Comparison of ENCODE assay signal across 1 cellular context in genomic region chr3:184765730-184766074, GRCh38.
TF ChIP-seq lines count a peak whose summit lies in the region.

No MANE protein-coding gene starts in this region.

TF ChIP-seq in HepG2, 621 proteins besides CTCF, POLR2A, EP300 and RAD21 (continued from another document):
- TF ChIP-seq, protein P1, sequence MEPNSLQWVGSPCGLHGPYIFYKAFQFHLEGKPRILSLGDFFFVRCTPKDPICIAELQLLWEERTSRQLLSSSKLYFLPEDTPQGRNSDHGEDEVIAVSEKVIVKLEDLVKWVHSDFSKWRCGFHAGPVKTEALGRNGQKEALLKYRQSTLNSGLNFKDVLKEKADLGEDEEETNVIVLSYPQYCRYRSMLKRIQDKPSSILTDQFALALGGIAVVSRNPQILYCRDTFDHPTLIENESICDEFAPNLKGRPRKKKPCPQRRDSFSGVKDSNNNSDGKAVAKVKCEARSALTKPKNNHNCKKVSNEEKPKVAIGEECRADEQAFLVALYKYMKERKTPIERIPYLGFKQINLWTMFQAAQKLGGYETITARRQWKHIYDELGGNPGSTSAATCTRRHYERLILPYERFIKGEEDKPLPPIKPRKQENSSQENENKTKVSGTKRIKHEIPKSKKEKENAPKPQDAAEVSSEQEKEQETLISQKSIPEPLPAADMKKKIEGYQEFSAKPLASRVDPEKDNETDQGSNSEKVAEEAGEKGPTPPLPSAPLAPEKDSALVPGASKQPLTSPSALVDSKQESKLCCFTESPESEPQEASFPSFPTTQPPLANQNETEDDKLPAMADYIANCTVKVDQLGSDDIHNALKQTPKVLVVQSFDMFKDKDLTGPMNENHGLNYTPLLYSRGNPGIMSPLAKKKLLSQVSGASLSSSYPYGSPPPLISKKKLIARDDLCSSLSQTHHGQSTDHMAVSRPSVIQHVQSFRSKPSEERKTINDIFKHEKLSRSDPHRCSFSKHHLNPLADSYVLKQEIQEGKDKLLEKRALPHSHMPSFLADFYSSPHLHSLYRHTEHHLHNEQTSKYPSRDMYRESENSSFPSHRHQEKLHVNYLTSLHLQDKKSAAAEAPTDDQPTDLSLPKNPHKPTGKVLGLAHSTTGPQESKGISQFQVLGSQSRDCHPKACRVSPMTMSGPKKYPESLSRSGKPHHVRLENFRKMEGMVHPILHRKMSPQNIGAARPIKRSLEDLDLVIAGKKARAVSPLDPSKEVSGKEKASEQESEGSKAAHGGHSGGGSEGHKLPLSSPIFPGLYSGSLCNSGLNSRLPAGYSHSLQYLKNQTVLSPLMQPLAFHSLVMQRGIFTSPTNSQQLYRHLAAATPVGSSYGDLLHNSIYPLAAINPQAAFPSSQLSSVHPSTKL (CRISPR knock-in tag; IDR thresholded peaks at IDR 0.05), result no peak
- TF ChIP-seq ZFP36L1 (CRISPR knock-in tag; IDR thresholded peaks at IDR 0.05) (no peak), ZKSCAN5 (CRISPR knock-in tag; IDR thresholded peaks at IDR 0.05) (no peak), PRMT3 (CRISPR knock-in tag; IDR thresholded peaks at IDR 0.05; ENCODE audit: borderline replicate concordance, low read depth) (no peak), ESRRA (CRISPR knock-in tag; IDR thresholded peaks at IDR 0.05; ENCODE audit: low read depth) (no peak), NBN (conservative IDR thresholded peaks at IDR 0.05) (no peak), PCBP1 (IDR thresholded peaks at IDR 0.05; ENCODE audit: borderline replicate concordance, low read depth, low read length) (no peak), KDM5B (CRISPR knock-in tag; IDR thresholded peaks at IDR 0.05; ENCODE audit: borderline replicate concordance) (no peak)
- TF ChIP-seq, protein P2, sequence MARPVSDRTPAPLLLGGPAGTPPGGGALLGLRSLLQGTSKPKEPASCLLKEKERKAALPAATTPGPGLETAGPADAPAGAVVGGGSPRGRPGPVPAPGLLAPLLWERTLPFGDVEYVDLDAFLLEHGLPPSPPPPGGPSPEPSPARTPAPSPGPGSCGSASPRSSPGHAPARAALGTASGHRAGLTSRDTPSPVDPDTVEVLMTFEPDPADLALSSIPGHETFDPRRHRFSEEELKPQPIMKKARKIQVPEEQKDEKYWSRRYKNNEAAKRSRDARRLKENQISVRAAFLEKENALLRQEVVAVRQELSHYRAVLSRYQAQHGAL (CRISPR knock-in tag; IDR thresholded peaks at IDR 0.05; ENCODE audit: not compliant biosample characterization), result no peak
